ENCODE assay signal across 11 cellular contexts in genomic region chr12:6067152-6067916, GRCh38. TPM values are rescaled to one million over a fixed set of nuclear protein-coding genes. Genes with fewer than 3 reads are reported as not detected.
DNase-seq lines count a peak whose midpoint lies in the region; TF ChIP-seq lines count a peak whose summit lies in the region.
"Had no signal": no experiment of that assay in that cellular context is flagged by ENCODE, and none has a peak within 500 bp of the region (broad histone marks: within the 10 kb centered on the region; RNA-seq: fewer than 3 reads in every experiment).

No MANE protein-coding gene starts in this region.

- DNase-seq in Daoy (ENCODE audit: low read depth) (peak; percentile 49), NCI-H446 treated with DMSO at 0.1 percent for 48 hours (lab: John Stamatoyannopoulos, UW) (peak; percentile 58), epithelial cell of proximal tubule (ENCODE audit: low read depth) (no peak), neuronal stem cell (ENCODE audit: low spot score) (no peak), SHP77 treated with DMSO at 0.1 percent for 48 hours (lab: John Stamatoyannopoulos, UW) (no peak), COR-L47 (lab: John Stamatoyannopoulos, UW) (no peak), sigmoid colon (no peak), NCI-H1092 treated with DMSO at 0.1 percent for 48 hours (lab: John Stamatoyannopoulos, UW) (no peak)
- DNase-seq: activated CD8-positive, alpha-beta memory T cell treated with anti-CD3 and anti-CD28 coated beads, Interleukin-2, amount 50 U/mL, for 48 hours; NCI-H748 treated with DMSO at 0.1 percent for 48 hours had no signal

- peaks cover 2% of the 10 kb centered on the region for H3K79me1 ChIP-seq in neuronal stem cell (ENCODE audit: low read depth, low read length)

- H3K4me1 ChIP-seq in neuronal stem cell (ENCODE audit: control insufficient read depth in 2 of 2, insufficient read depth in 1 of 2, low read depth in 1 of 2, low read length in 2 of 2), result peaks cover 3 to 5% of the 10 kb centered on the region in 2 donors
- peaks cover 0 to 11% (median 4%) of the 10 kb centered on the region in 4 donors for H3K4me1 ChIP-seq in sigmoid colon

- no peak for TF ChIP-seq POLR2A in sigmoid colon (IDR thresholded peaks at IDR 0.05)

- peak overlapping the region; percentile 56 for H2AK5ac ChIP-seq in neuronal stem cell (ENCODE audit: low read depth, low read length)

- H3K9me3 ChIP-seq in neuronal stem cell (replicated peaks in 1 of 2; ENCODE audit: control insufficient read depth in 2 of 2, insufficient read depth in 1 of 2, low read depth in 1 of 2, low read length in 2 of 2) (no peaks in the 10 kb centered on the region), sigmoid colon (no peaks in the 10 kb centered on the region)

- no peak overlapping the region for H2BK120ac ChIP-seq in neuronal stem cell (ENCODE audit: low read depth, low read length)

- no peak overlapping the region for H3K4ac ChIP-seq in neuronal stem cell (ENCODE audit: low read length)

- intact Hi-C loops in sigmoid colon (cut with DNase I), result no loop called here

- no peak for TF ChIP-seq EP300 in sigmoid colon (IDR thresholded peaks at IDR 0.05)

- peak overlapping the region; percentile 71 for H2BK15ac ChIP-seq in neuronal stem cell (ENCODE audit: low read length)

- peak overlapping the region; percentile 16 for H3K9ac ChIP-seq in neuronal stem cell (ENCODE audit: low read depth, low read length, poor library complexity)

- no peak overlapping the region for H3K18ac ChIP-seq in neuronal stem cell (ENCODE audit: low read length)

- H2BK5ac ChIP-seq in neuronal stem cell (ENCODE audit: low read length), result no peak overlapping the region

- no peaks in the 10 kb centered on the region for H3K36me3 ChIP-seq in neuronal stem cell (replicated peaks in 1 of 2; ENCODE audit: control insufficient read depth in 2 of 2, insufficient read depth in 2 of 2, low read length in 2 of 2)
- no peaks in the 10 kb centered on the region for H3K36me3 ChIP-seq in sigmoid colon

- no CpG with 5 or more reads among the region's 16 CpGs for WGBS in neuronal stem cell (ENCODE audit: extremely low coverage in 2 of 2, insufficient read length in 2 of 2, insufficient replicate concordance in 1 of 2), 2 donors
- WGBS in sigmoid colon, 2 donors, result 56 to 83% methylated on average over 16 of the region's 16 CpGs

- peak overlapping the region; percentile 66 for H2BK12ac ChIP-seq in neuronal stem cell (ENCODE audit: low read length)

- H3K4me2 ChIP-seq in neuronal stem cell (ENCODE audit: insufficient read depth, low read length, poor library complexity, severe bottlenecking), result no peak overlapping the region

- no peak overlapping the region for H2AFZ ChIP-seq in neuronal stem cell (ENCODE audit: low read length)

- H4K8ac ChIP-seq in neuronal stem cell (ENCODE audit: low read depth, low read length), result no peak overlapping the region

- H3K4me3 ChIP-seq in epithelial cell of proximal tubule (ENCODE audit: low read depth, low read length), result no peak overlapping the region
- no peak overlapping the region for H3K4me3 ChIP-seq in neuronal stem cell (ENCODE audit: low read length in 2 of 2)
- H3K4me3 ChIP-seq in sigmoid colon, result no peak overlapping the region

- TF ChIP-seq CTCF in epithelial cell of proximal tubule (conservative IDR thresholded peaks at IDR 0.05; ENCODE audit: low read depth, low read length) (peak; percentile 59), sigmoid colon (IDR thresholded peaks at IDR 0.05) (peak in 2 of 4 experiments; percentile 6 to 20)

- H3K14ac ChIP-seq in neuronal stem cell (ENCODE audit: low read length), result no peak overlapping the region

- H3K27ac ChIP-seq in neuronal stem cell (replicated peaks; ENCODE audit: low read length), result no peak overlapping the region
- no peak overlapping the region for H3K27ac ChIP-seq in sigmoid colon
- H3K27ac ChIP-seq: epithelial cell of prostate had no signal

- no peaks in the 10 kb centered on the region for H3K27me3 ChIP-seq in neuronal stem cell (ENCODE audit: control insufficient read depth in 3 of 3, insufficient read depth in 3 of 3, low read depth in 1 of 3, low read length in 3 of 3)
- H3K27me3 ChIP-seq in sigmoid colon, result no peaks in the 10 kb centered on the region

- H4K91ac ChIP-seq in neuronal stem cell (ENCODE audit: low read depth, low read length, poor library complexity), result no peak overlapping the region

- H3K23ac ChIP-seq in neuronal stem cell (ENCODE audit: low read depth, low read length, poor library complexity), result no peak overlapping the region

RNA-seq across cellular contexts. Expression of gene VWF, which starts 57.1 kb away (rescaled TPM):
- 0.06 TPM in 1 of 2 replicates, not detected in the other for total RNA-seq in Daoy (2014; rRNA removed; shearing (Covaris generic))
- 0.06 and 0.07 TPM in 2 replicates for total RNA-seq in epithelial cell of proximal tubule
- polyA plus RNA-seq in neuronal stem cell (2013, experiment 1 of 2), result 0.24 TPM
- 0.25 TPM for polyA plus RNA-seq in neuronal stem cell (2013, experiment 2 of 2)
- total RNA-seq in sigmoid colon, result 10 to 100 TPM; 36.7 to 98.0 (median 55.5) TPM
- 10 to 100 TPM in 1 of 3 donors, 1 to 10 TPM in 1, under 1 TPM in 1; 0.60 to 42.2 (median 1.2) TPM for polyA plus RNA-seq in sigmoid colon

Comparison
In these comparisons a context has a peak if more than half of its experiments do, and no peak if none do; other contexts are left out.
1. DNase-seq: peak in Daoy (single experiment) and NCI-H446 treated with DMSO at 0.1 percent for 48 hours (single experiment); none in epithelial cell of proximal tubule (single experiment), neuronal stem cell (single experiment), SHP77 treated with DMSO at 0.1 percent for 48 hours (single experiment), COR-L47 (single experiment), sigmoid colon (single experiment) and NCI-H1092 treated with DMSO at 0.1 percent for 48 hours (single experiment).
2. RNA of gene VWF, which starts 57.1 kb away (total RNA-seq): 36.7 to 98.0 TPM in sigmoid colon; 0.06 to 0.07 TPM in epithelial cell of proximal tubule and 0.06 TPM in Daoy; every median in the first group is over 10 times any median in the second.